ENCODE assay signal across 2 cellular contexts in genomic region chr3:149332781-149333517, GRCh38.
TF ChIP-seq lines count a peak whose summit lies in the region.

No MANE protein-coding gene starts in this region.

TF ChIP-seq in liver, 16 proteins besides CTCF, POLR2A, EP300 and RAD21:
- TF ChIP-seq HNF4A (conservative IDR thresholded peaks at IDR 0.05) (no peak), HNF4G (IDR thresholded peaks at IDR 0.05) (no peak), YY1 (IDR thresholded peaks at IDR 0.05) (no peak), NR2F2 (IDR thresholded peaks at IDR 0.05) (no peak), REST (IDR thresholded peaks at IDR 0.05) (no peak), JUND (IDR thresholded peaks at IDR 0.05) (no peak), FOXA1 (IDR thresholded peaks at IDR 0.05) (no peak), SP1 (IDR thresholded peaks at IDR 0.05) (no peak), ATF3 (IDR thresholded peaks at IDR 0.05) (no peak), EGR1 (IDR thresholded peaks at IDR 0.05; ENCODE audit: low read depth in 2 of 2) (no peak), TAF1 (conservative IDR thresholded peaks at IDR 0.05) (no peak)
- TF ChIP-seq, protein P1, sequence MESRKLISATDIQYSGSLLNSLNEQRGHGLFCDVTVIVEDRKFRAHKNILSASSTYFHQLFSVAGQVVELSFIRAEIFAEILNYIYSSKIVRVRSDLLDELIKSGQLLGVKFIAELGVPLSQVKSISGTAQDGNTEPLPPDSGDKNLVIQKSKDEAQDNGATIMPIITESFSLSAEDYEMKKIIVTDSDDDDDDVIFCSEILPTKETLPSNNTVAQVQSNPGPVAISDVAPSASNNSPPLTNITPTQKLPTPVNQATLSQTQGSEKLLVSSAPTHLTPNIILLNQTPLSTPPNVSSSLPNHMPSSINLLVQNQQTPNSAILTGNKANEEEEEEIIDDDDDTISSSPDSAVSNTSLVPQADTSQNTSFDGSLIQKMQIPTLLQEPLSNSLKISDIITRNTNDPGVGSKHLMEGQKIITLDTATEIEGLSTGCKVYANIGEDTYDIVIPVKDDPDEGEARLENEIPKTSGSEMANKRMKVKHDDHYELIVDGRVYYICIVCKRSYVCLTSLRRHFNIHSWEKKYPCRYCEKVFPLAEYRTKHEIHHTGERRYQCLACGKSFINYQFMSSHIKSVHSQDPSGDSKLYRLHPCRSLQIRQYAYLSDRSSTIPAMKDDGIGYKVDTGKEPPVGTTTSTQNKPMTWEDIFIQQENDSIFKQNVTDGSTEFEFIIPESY (IDR thresholded peaks at IDR 0.05): no peak

TF ChIP-seq in HepG2, 621 proteins besides CTCF, POLR2A, EP300 and RAD21:
- TF ChIP-seq ASH2L (IDR thresholded peaks at IDR 0.05; ENCODE audit: insufficient read length, low read depth, low read length): no peak
